In genomic region chr11:32043737-32044515, GRCh38 we compare ENCODE assay signal across 19 cellular contexts.
"Had no signal": no experiment of that assay in that cellular context is flagged by ENCODE, and none has a peak within 500 bp of the region (broad histone marks: within the 10 kb centered on the region; RNA-seq: fewer than 3 reads in every experiment).

No MANE protein-coding gene starts in this region.

- H3K4me3 Mint-ChIP-seq: activated CD4-positive, alpha-beta T cell treated with anti-CD3 and anti-CD28 coated beads, Interleukin-2, amount 10 ng/mL, durations not matched to agents 24 days and 14 days; activated CD8-positive, alpha-beta T cell treated with anti-CD3 and anti-CD28 coated beads for 36 hours; activated naive CD4-positive, alpha-beta T cell treated with anti-CD3 and anti-CD28 coated beads for 36 hours; activated T-cell treated with anti-CD3 and anti-CD28 coated beads, Interleukin-2, amount 50 U/mL, for 24 hours; immature natural killer cell; memory B cell; naive thymus-derived CD8-positive, alpha-beta T cell; stimulated activated naive CD8-positive, alpha-beta T cell treated with anti-CD3 and anti-CD28 coated beads, Interleukin-15, Interleukin-2, amounts not matched to agents 100 ng/mL and 50 ng/mL, for 24 hours; T-cell had no signal

- H3K27me3 ChIP-seq: gastroesophageal sphincter, suprapubic skin, transverse colon, vagina had no signal

- H3K27ac ChIP-seq: epithelial cell of prostate, gastroesophageal sphincter, heart right ventricle, suprapubic skin, transverse colon, vagina had no signal

- H3K36me3 ChIP-seq: gastroesophageal sphincter, heart right ventricle, suprapubic skin, transverse colon, vagina had no signal

- H3K27ac Mint-ChIP-seq: activated CD4-positive, alpha-beta T cell treated with anti-CD3 and anti-CD28 coated beads, Interleukin-2, amount 10 ng/mL, durations not matched to agents 24 days and 14 days; activated CD8-positive, alpha-beta T cell treated with anti-CD3 and anti-CD28 coated beads for 36 hours; activated naive CD4-positive, alpha-beta T cell treated with anti-CD3 and anti-CD28 coated beads for 36 hours; activated T-cell treated with anti-CD3 and anti-CD28 coated beads, Interleukin-2, amount 50 U/mL, for 24 hours; immature natural killer cell; memory B cell; naive thymus-derived CD8-positive, alpha-beta T cell; stimulated activated naive CD8-positive, alpha-beta T cell treated with anti-CD3 and anti-CD28 coated beads, Interleukin-15, Interleukin-2, amounts not matched to agents 100 ng/mL and 50 ng/mL, for 24 hours; T-cell had no signal

- H3K4me1 ChIP-seq: gastroesophageal sphincter, heart right ventricle, suprapubic skin, transverse colon, vagina had no signal

- H3K4me1 Mint-ChIP-seq: activated CD4-positive, alpha-beta T cell treated with anti-CD3 and anti-CD28 coated beads, Interleukin-2, amount 10 ng/mL, durations not matched to agents 24 days and 14 days; immature natural killer cell; memory B cell; naive thymus-derived CD8-positive, alpha-beta T cell; T-cell had no signal

- H3K9me3 Mint-ChIP-seq: activated CD4-positive, alpha-beta T cell treated with anti-CD3 and anti-CD28 coated beads, Interleukin-2, amount 10 ng/mL, durations not matched to agents 24 days and 14 days; activated CD8-positive, alpha-beta T cell treated with anti-CD3 and anti-CD28 coated beads for 36 hours; activated naive CD4-positive, alpha-beta T cell treated with anti-CD3 and anti-CD28 coated beads for 36 hours; activated T-cell treated with anti-CD3 and anti-CD28 coated beads, Interleukin-2, amount 50 U/mL, for 24 hours; immature natural killer cell; naive thymus-derived CD8-positive, alpha-beta T cell; stimulated activated naive CD8-positive, alpha-beta T cell treated with anti-CD3 and anti-CD28 coated beads, Interleukin-15, Interleukin-2, amounts not matched to agents 100 ng/mL and 50 ng/mL, for 24 hours; T-cell had no signal

- H3K4me3 ChIP-seq: gastroesophageal sphincter, heart right ventricle, suprapubic skin, transverse colon, vagina had no signal

- DNase-seq: activated CD4-positive, alpha-beta T cell treated with anti-CD3 and anti-CD28 coated beads, Interleukin-2, amount 10 ng/mL, durations not matched to agents 24 days and 14 days; activated CD4-positive, CD25-positive, alpha-beta regulatory T cell; activated CD8-positive, alpha-beta T cell treated with anti-CD3 and anti-CD28 coated beads for 36 hours; activated naive CD4-positive, alpha-beta T cell treated with anti-CD3 and anti-CD28 coated beads for 36 hours; activated T-cell treated with anti-CD3 and anti-CD28 coated beads, Interleukin-2, amount 50 U/mL, for 24 hours; heart right ventricle; immature natural killer cell; naive thymus-derived CD8-positive, alpha-beta T cell; nucleus accumbens; posterior cingulate gyrus; T-cell; transverse colon had no signal

- H3K27me3 Mint-ChIP-seq: brain had no signal

- ATAC-seq: activated CD8-positive, alpha-beta T cell treated with anti-CD3 and anti-CD28 coated beads for 36 hours; gastroesophageal sphincter; heart right ventricle; naive thymus-derived CD8-positive, alpha-beta T cell; T-cell had no signal

- H3K36me3 Mint-ChIP-seq: brain; immature natural killer cell; memory B cell; naive thymus-derived CD8-positive, alpha-beta T cell; T-cell had no signal

- H3K9me3 ChIP-seq: gastroesophageal sphincter, heart right ventricle, suprapubic skin, transverse colon, vagina had no signal
